Comparison of ENCODE assay signal across 29 cellular contexts in genomic region chr5:106766913-106767312, GRCh38.
"Had no signal": no experiment of that assay in that cellular context is flagged by ENCODE, and none has a peak within 500 bp of the region (broad histone marks: within the 10 kb centered on the region; RNA-seq: fewer than 3 reads in every experiment).

No MANE protein-coding gene starts in this region.

- H3K27me3 Mint-ChIP-seq: central memory CD8-positive, alpha-beta T cell; naive B cell; stimulated activated naive B cell treated with anti-CD40 and anti-IgM and Interleukin-4, amounts not matched to agents 10 μg/mL and 1 μg/mL and 100 μg/mL, for 72 hours; stimulated activated naive CD8-positive, alpha-beta T cell treated with anti-CD3 and anti-CD28 coated beads, Interleukin-15, Interleukin-2, amounts not matched to agents 100 ng/mL and 50 ng/mL, for 24 hours had no signal

- H3K4me3 ChIP-seq: colonic mucosa, esophagus squamous epithelium, left lung, mucosa of descending colon, ovary, psoas muscle, right lobe of liver, thoracic aorta, transverse colon had no signal

- H3K27ac ChIP-seq: colonic mucosa, esophagus squamous epithelium, left lung, ovary, psoas muscle, right lobe of liver, thoracic aorta, transverse colon had no signal

- H3K4me1 Mint-ChIP-seq: central memory CD8-positive, alpha-beta T cell; naive B cell; nephron progenitor cell; stimulated activated naive B cell treated with anti-CD40 and anti-IgM and Interleukin-4, amounts not matched to agents 10 μg/mL and 1 μg/mL and 100 μg/mL, for 72 hours had no signal

- H3K36me3 ChIP-seq: colonic mucosa, esophagus squamous epithelium, left lung, ovary, right lobe of liver, thoracic aorta, transverse colon had no signal

- H3K4me1 ChIP-seq: colonic mucosa, esophagus squamous epithelium, left lung, psoas muscle, right lobe of liver, transverse colon had no signal

- H3K27me3 ChIP-seq: colonic mucosa, esophagus squamous epithelium, left lung, ovary, right lobe of liver, transverse colon had no signal

- H3K27ac Mint-ChIP-seq: mesothelial cell of epicardium; naive B cell; nephron progenitor cell; stimulated activated naive B cell treated with anti-CD40 and anti-IgM and Interleukin-4, amounts not matched to agents 10 μg/mL and 1 μg/mL and 100 μg/mL, for 72 hours; stimulated activated naive CD8-positive, alpha-beta T cell treated with anti-CD3 and anti-CD28 coated beads, Interleukin-15, Interleukin-2, amounts not matched to agents 100 ng/mL and 50 ng/mL, for 24 hours had no signal

- H3K36me3 Mint-ChIP-seq: mesothelial cell of epicardium; naive B cell; stimulated activated naive B cell treated with anti-CD40 and anti-IgM and Interleukin-4, amounts not matched to agents 10 μg/mL and 1 μg/mL and 100 μg/mL, for 72 hours had no signal

- H3K9me3 Mint-ChIP-seq: mesothelial cell of epicardium; nephron progenitor cell; stimulated activated naive B cell treated with anti-CD40 and anti-IgM and Interleukin-4, amounts not matched to agents 10 μg/mL and 1 μg/mL and 100 μg/mL, for 72 hours had no signal

- H3K9me3 ChIP-seq: colonic mucosa, esophagus squamous epithelium, mucosa of descending colon, ovary, psoas muscle, right lobe of liver, thoracic aorta, transverse colon had no signal

- DNase-seq: colonic mucosa; dermis blood vessel endothelial cell; effector memory CD4-positive, alpha-beta T cell; erythroblast; esophagus squamous epithelium; head of caudate nucleus; kidney; left lung; mesenchymal stem cell; mucosa of descending colon; naive B cell; nephron progenitor cell; occipital lobe; ovary; posterior cingulate gyrus; psoas muscle; retina; right lobe of liver; small intestine; stimulated activated CD4-positive, alpha-beta T cell treated with anti-CD3 and anti-CD28 coated beads, Interleukin-15, amount 100 ng/mL, for 24 hours; stimulated activated CD4-positive, alpha-beta T cell treated with anti-CD3 and anti-CD28 coated beads, Interleukin-2, amount 100 ng/mL, for 48 hours; stimulated activated naive B cell treated with anti-CD40 and anti-IgM and Interleukin-4, amounts not matched to agents 10 μg/mL and 1 μg/mL and 100 μg/mL, for 72 hours; transverse colon had no signal

- FAIRE-seq: endothelial cell of umbilical vein, frontal cortex, kidney, small intestine had no signal

- H3K4me3 Mint-ChIP-seq: central memory CD8-positive, alpha-beta T cell; mesothelial cell of epicardium; naive B cell; nephron progenitor cell; stimulated activated naive B cell treated with anti-CD40 and anti-IgM and Interleukin-4, amounts not matched to agents 10 μg/mL and 1 μg/mL and 100 μg/mL, for 72 hours; stimulated activated naive CD8-positive, alpha-beta T cell treated with anti-CD3 and anti-CD28 coated beads, Interleukin-15, Interleukin-2, amounts not matched to agents 100 ng/mL and 50 ng/mL, for 24 hours had no signal
